In the genomic region with DNA sequence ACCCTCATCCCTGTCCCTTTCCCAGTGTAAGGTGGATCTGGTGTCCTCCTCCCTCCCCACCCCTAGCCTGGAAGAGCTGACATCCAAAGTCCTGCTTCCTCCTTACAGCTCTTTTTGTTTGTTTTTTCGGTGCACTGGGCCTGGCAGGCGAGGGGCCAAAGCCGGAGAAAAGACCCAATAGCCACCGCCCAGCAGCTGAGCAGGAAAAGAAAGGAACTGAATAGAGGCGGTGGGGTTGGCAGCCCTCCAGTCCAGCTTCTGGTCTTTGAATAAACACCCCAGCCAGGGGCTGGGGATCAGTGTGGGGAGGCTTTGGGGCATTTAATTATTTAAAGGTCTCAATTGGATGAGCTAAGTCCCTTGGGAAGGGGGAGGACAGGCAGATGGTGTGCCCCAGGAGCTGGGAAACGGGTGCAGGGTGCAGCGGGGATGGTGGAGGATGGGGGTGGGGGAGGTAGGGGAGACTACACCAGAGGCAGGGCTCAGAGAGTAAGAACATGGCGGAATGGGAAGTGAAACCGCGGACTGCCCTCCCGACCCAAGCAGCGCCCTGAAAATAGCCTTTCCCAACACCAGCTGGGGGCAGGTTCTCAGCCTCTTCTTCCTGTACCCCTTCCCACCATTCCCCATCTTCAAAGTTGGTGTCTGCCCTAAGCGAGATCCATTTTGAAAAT, we compare ENCODE assay signal across 9 cellular contexts. TPM values are rescaled to one million over a fixed set of nuclear protein-coding genes. Genes with fewer than 3 reads are reported as not detected.
DNase-seq lines count a peak whose midpoint lies in the region; ATAC-seq and TF ChIP-seq lines count a peak whose summit lies in the region.
"Had no signal": no experiment of that assay in that cellular context is flagged by ENCODE, and none has a peak within 500 bp of the region (broad histone marks: within the 10 kb centered on the region; RNA-seq: fewer than 3 reads in every experiment).

No MANE protein-coding gene starts in this region.

- no peak for TF ChIP-seq POLR2A in right lobe of liver (IDR thresholded peaks at IDR 0.05)

- ATAC-seq in activated naive CD4-positive, alpha-beta T cell treated with anti-CD3 and anti-CD28 coated beads, Interleukin-2, amount 50 U/mL, for 72 hours = no peak
- ATAC-seq in right lobe of liver = peak in 3 of 4 donors; percentile 2 to 7 (median 7)
- ATAC-seq in HG03159 (IDR thresholded peaks at IDR 0.05; ENCODE audit: unreplicated experiment) = no peak
- no peak for ATAC-seq in GM18868 (IDR thresholded peaks at IDR 0.05; ENCODE audit: unreplicated experiment)
- ATAC-seq: HCT116 had no signal

- H3K9me3 ChIP-seq in right lobe of liver = no peaks in the 10 kb centered on the region
- no peaks in the 10 kb centered on the region for H3K9me3 ChIP-seq in tibial artery

- DNase-seq in DMS153 (lab: John Stamatoyannopoulos, UW) (peak; percentile 99), NCI-H1436 (lab: John Stamatoyannopoulos, UW) (peak; percentile 81), right lobe of liver (peak; percentile 63 to 71 (median 68)), tibial artery (peak; percentile 83), islet precursor cell (no peak)
- DNase-seq in activated naive CD4-positive, alpha-beta T cell treated with anti-CD3 and anti-CD28 coated beads, Interleukin-2, amount 50 U/mL, for 72 hours (ENCODE audit: low spot score in 2 of 2) = no peak

- H3K4me1 ChIP-seq in right lobe of liver (peaks cover 0 to 5% (median under 1%) of the 10 kb centered on the region in 4 donors), tibial artery (peaks cover 0 to 68% (median 27%) of the 10 kb centered on the region in 4 donors)

- 59% methylated on average over 12 of the region's 13 CpGs for WGBS in right lobe of liver (ENCODE audit: insufficient coverage, low coverage, low lambda C conversion rate, missing lambda C conversion rate)

- intact Hi-C loops in right lobe of liver (cut with DNase I) (no loop called here), tibial artery (cut with DNase I; ENCODE audit: low total_unique reads) (loop anchor here (2.0 to 5.0 kb wide), 3 partner anchors 19 to 288 kb away; no protein-coding TSS in a partner anchor)

- H3K9me3 Mint-ChIP-seq in activated naive CD4-positive, alpha-beta T cell treated with anti-CD3 and anti-CD28 coated beads, Interleukin-2, amount 50 U/mL, for 72 hours = no peaks in the 10 kb centered on the region

- no peak overlapping the region for H3K4me3 ChIP-seq in right lobe of liver
- no peak overlapping the region for H3K4me3 ChIP-seq in tibial artery

- peak overlapping the region in 2 of 3 donors; percentile 24 to 35 for H3K27ac ChIP-seq in right lobe of liver
- H3K27ac ChIP-seq in tibial artery = peak overlapping the region; percentile 19 to 29

- no peaks in the 10 kb centered on the region for H3K36me3 ChIP-seq in right lobe of liver
- no peaks in the 10 kb centered on the region for H3K36me3 ChIP-seq in tibial artery

- peak overlapping the region; percentile 22 to 33 for H3K27ac Mint-ChIP-seq in activated naive CD4-positive, alpha-beta T cell treated with anti-CD3 and anti-CD28 coated beads, Interleukin-2, amount 50 U/mL, for 72 hours

- no peak for TF ChIP-seq CTCF in right lobe of liver (IDR thresholded peaks at IDR 0.05)
- no peak for TF ChIP-seq CTCF in tibial artery (IDR thresholded peaks at IDR 0.05)

- no peaks in the 10 kb centered on the region for H3K27me3 ChIP-seq in right lobe of liver
- no peaks in the 10 kb centered on the region for H3K27me3 ChIP-seq in tibial artery

- no peaks in the 10 kb centered on the region for H3K36me3 Mint-ChIP-seq in activated naive CD4-positive, alpha-beta T cell treated with anti-CD3 and anti-CD28 coated beads, Interleukin-2, amount 50 U/mL, for 72 hours

RNA-seq across cellular contexts. Expression of a gene that starts 20.2 kb away (rescaled TPM):
- total RNA-seq in activated naive CD4-positive, alpha-beta T cell treated with anti-CD3 and anti-CD28 coated beads, Interleukin-2, amount 50 U/mL, for 72 hours = 100 to 1,000 TPM in 1 of 2 donors, 10 to 100 TPM in 1; 87.2 to 185 TPM
- 10 to 100 TPM in 1 of 6 experiments, 1 to 10 TPM in 5; 2.0 to 11.2 (median 5.4) TPM for total RNA-seq in right lobe of liver

RNA-seq across cellular contexts. Expression of a gene that starts 25.4 kb away (rescaled TPM):
- total RNA-seq in activated naive CD4-positive, alpha-beta T cell treated with anti-CD3 and anti-CD28 coated beads, Interleukin-2, amount 50 U/mL, for 72 hours = 1 to 10 TPM in 1 of 2 donors, under 1 TPM in 1; 0.68 to 1.4 TPM
- total RNA-seq in right lobe of liver = 1 to 10 TPM; 2.7 to 9.0 (median 3.8) TPM

Comparison
In these comparisons a context has a peak if more than half of its experiments do, and no peak if none do; other contexts are left out.
1. DNase-seq: peak in DMS153 (single experiment), NCI-H1436 (single experiment), right lobe of liver (3 of 3) and tibial artery (2 of 2); none in activated naive CD4-positive, alpha-beta T cell treated with anti-CD3 and anti-CD28 coated beads, Interleukin-2, amount 50 U/mL, for 72 hours (0 of 2) and islet precursor cell (single experiment).
2. ATAC-seq: peak in right lobe of liver (3 of 4); none in activated naive CD4-positive, alpha-beta T cell treated with anti-CD3 and anti-CD28 coated beads, Interleukin-2, amount 50 U/mL, for 72 hours (0 of 2), HG03159 (single experiment) and GM18868 (single experiment).
3. RNA of a gene that starts 20.2 kb away (total RNA-seq): 87.2 to 185 TPM in activated naive CD4-positive, alpha-beta T cell treated with anti-CD3 and anti-CD28 coated beads, Interleukin-2, amount 50 U/mL, for 72 hours; 2.0 to 11.2 TPM in right lobe of liver; every median in the first group is over 4 times any median in the second.